ENCODE assay signal across 8 cellular contexts in the genomic region with DNA sequence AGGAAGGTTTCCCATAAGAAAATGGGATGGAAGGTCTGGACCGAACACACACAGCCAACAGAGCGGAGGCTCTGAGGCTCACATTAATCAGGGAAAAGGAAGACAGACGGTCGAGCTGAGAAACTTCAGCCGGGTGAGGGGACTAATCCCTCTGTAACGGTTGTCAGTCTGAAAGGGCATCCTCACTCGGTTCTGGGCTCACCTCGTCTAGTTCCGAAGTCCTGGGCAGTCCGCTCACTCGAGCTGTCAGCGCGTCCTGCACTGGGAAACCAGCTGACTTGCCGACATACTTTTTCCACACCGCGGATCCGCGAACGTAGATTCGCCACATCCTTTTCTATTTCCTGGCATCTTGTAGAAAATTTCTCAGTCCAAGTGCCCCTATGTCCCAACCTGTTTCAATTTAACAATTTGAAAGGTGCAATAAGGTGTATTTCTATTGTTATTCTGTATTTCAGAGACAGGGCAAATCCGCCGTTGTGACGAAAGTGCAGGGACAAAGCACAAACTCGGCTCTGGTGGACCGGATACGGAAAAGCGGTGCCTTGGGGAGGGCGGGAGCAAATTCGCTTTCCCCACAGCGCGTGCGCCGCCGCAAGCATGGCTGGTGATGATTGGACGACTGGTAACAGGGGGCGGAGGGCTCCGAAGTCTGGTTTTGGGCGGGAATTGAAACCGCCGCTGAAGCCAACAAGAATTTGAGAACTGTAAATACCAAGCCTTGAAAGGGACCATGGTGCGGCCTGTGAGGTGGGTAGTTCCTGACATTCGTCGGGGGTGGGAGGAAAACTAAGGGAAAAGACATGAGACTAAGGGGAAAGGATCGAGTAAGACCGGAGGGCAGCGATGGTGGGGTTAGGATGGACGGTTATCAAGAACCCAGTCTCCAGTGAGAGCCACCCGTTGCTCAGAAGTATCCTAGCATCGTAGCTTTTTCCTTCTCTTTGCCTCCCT.
A peak's percentile ranks its signal among the peaks of the same experiment; 100 is the strongest.
DNase-seq lines count a peak whose midpoint lies in the region; ATAC-seq and FAIRE-seq lines count a peak whose summit lies in the region.

A gene with protein sequence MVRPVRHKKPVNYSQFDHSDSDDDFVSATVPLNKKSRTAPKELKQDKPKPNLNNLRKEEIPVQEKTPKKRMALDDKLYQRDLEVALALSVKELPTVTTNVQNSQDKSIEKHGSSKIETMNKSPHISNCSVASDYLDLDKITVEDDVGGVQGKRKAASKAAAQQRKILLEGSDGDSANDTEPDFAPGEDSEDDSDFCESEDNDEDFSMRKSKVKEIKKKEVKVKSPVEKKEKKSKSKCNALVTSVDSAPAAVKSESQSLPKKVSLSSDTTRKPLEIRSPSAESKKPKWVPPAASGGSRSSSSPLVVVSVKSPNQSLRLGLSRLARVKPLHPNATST (plus strand): TSS at position 684 of the 954 bp plus-strand sequence. CDS start 50 bp downstream, at position 734.

- peak within 1 kb of the TSS; percentile 94 for H3K27ac ChIP-seq in cingulate gyrus (ENCODE audit: low read depth, low read length)

- DNase-seq in Ammon's horn (ENCODE audit: low spot score) (peak; percentile 98), GM19239 (ENCODE audit: insufficient read length, low spot score) (peak; percentile 60), NCI-H524 treated with DMSO at 0.1 percent for 48 hours (lab: John Stamatoyannopoulos, UW) (peak; percentile 75), kidney glomerular epithelial cell (lab: John Stamatoyannopoulos, UW) (peak; percentile 95)
- peak; percentile 94 to 95 for DNase-seq in activated CD4-positive, alpha-beta T cell treated with anti-CD3 and anti-CD28 coated beads for 4 hours
- peak; percentile 83 to 87 for DNase-seq in stimulated activated CD4-positive, alpha-beta T cell treated with anti-CD3 and anti-CD28 coated beads, Interleukin-1b, Interleukin-23, amount 100 ng/mL, for 1 hour (ENCODE audit: low read depth in 2 of 2)

- FAIRE-seq in GM19239 (lab: Jason Lieb, UNC) = peak; percentile 99

- ATAC-seq in HG03457 (IDR thresholded peaks at IDR 0.05; ENCODE audit: unreplicated experiment) = peak; percentile 55

Comparison
In these comparisons a context has a peak if more than half of its experiments do, and no peak if none do; other contexts are left out.
1. Peak in every context shown above with its lines: DNase-seq, ATAC-seq and H3K27ac ChIP-seq.